12 cellular contexts compared by ENCODE assay signal in genomic region chr18:55224086-55224625, GRCh38.
"Had no signal": no experiment of that assay in that cellular context is flagged by ENCODE, and none has a peak within 500 bp of the region (broad histone marks: within the 10 kb centered on the region; RNA-seq: fewer than 3 reads in every experiment).

No MANE protein-coding gene starts in this region.

- H3K27ac Mint-ChIP-seq: activated CD4-positive, alpha-beta memory T cell treated with anti-CD3 and anti-CD28 coated beads, Interleukin-2, amount 10 ng/mL, durations not matched to agents 7 days and 5 days; activated CD4-positive, alpha-beta T cell treated with anti-CD3 and anti-CD28 coated beads for 36 hours; activated naive CD8-positive, alpha-beta T cell treated with anti-CD3 and anti-CD28 coated beads, Interleukin-2, amount 50 U/mL, for 24 hours; neural progenitor cell; type B pancreatic cell had no signal

- DNase-seq: activated CD4-positive, alpha-beta memory T cell treated with anti-CD3 and anti-CD28 coated beads, Interleukin-2, amount 10 ng/mL, durations not matched to agents 7 days and 5 days; activated CD4-positive, alpha-beta T cell treated with anti-CD3 and anti-CD28 coated beads for 36 hours; activated naive CD8-positive, alpha-beta T cell treated with anti-CD3 and anti-CD28 coated beads, Interleukin-2, amount 50 U/mL, for 24 hours; cerebellar nuclear complex; esophagus squamous epithelium; gastrocnemius medialis; left ventricle myocardium superior; small intestine; stimulated activated naive CD4-positive, alpha-beta T cell; T-helper 9 cell had no signal

- ATAC-seq: activated CD4-positive, alpha-beta T cell treated with anti-CD3 and anti-CD28 coated beads for 36 hours; activated naive CD8-positive, alpha-beta T cell treated with anti-CD3 and anti-CD28 coated beads, Interleukin-2, amount 50 U/mL, for 24 hours; gastrocnemius medialis; left ventricle myocardium superior had no signal

- H3K9me3 Mint-ChIP-seq: activated CD4-positive, alpha-beta memory T cell treated with anti-CD3 and anti-CD28 coated beads, Interleukin-2, amount 10 ng/mL, durations not matched to agents 7 days and 5 days; neural progenitor cell had no signal

- H3K4me3 Mint-ChIP-seq: activated CD4-positive, alpha-beta memory T cell treated with anti-CD3 and anti-CD28 coated beads, Interleukin-2, amount 10 ng/mL, durations not matched to agents 7 days and 5 days; activated CD4-positive, alpha-beta T cell treated with anti-CD3 and anti-CD28 coated beads for 36 hours; activated naive CD8-positive, alpha-beta T cell treated with anti-CD3 and anti-CD28 coated beads, Interleukin-2, amount 50 U/mL, for 24 hours; neural progenitor cell; type B pancreatic cell had no signal

- H3K27me3 Mint-ChIP-seq: activated CD4-positive, alpha-beta memory T cell treated with anti-CD3 and anti-CD28 coated beads, Interleukin-2, amount 10 ng/mL, durations not matched to agents 7 days and 5 days; activated CD4-positive, alpha-beta T cell treated with anti-CD3 and anti-CD28 coated beads for 36 hours; activated naive CD8-positive, alpha-beta T cell treated with anti-CD3 and anti-CD28 coated beads, Interleukin-2, amount 50 U/mL, for 24 hours; type B pancreatic cell had no signal

- H3K4me1 Mint-ChIP-seq: activated CD4-positive, alpha-beta memory T cell treated with anti-CD3 and anti-CD28 coated beads, Interleukin-2, amount 10 ng/mL, durations not matched to agents 7 days and 5 days; activated CD4-positive, alpha-beta T cell treated with anti-CD3 and anti-CD28 coated beads for 36 hours; activated naive CD8-positive, alpha-beta T cell treated with anti-CD3 and anti-CD28 coated beads, Interleukin-2, amount 50 U/mL, for 24 hours had no signal
